In the genomic region with DNA sequence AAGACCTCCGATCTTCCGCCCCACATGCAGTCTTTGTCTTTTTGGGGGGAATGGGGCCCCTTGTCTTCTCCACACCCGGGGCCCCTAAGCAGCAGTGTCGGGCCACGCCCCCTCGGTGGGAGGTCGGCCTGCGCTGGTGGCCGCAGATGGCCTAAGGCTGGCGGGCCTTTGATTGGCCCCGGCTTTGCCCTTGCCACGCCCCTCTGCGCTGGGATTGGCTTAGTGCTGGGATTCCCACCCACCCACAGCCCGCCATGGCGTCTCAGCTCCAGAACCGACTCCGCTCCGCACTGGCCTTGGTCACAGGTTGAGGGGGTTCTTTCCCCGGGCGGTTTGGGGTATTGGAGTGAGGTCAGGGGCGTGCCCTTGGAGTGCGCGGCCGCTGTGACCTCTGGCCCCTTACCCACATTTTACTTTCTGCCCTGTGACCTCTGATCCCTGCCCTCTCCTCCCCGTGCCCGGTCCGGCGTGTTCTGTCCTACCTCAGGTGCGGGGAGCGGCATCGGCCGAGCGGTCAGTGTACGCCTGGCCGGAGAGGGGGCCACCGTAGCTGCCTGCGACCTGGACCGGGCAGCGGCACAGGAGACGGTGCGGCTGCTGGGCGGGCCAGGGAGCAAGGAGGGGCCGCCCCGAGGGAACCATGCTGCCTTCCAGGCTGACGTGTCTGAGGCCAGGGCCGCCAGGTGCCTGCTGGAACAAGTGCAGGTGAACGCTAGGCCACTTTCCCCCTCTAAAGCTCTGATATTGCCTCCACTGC, we compare ENCODE assay signal across 1 cellular context.
TF ChIP-seq lines count a peak whose summit lies in the region.

A gene (plus strand): TSS at position 241 of the 757 bp plus-strand sequence. CDS start 14 bp downstream, at position 255.

TF ChIP-seq in HEK293, 187 proteins besides CTCF, POLR2A, EP300 and RAD21 (continued from another document and continues in another):
- TF ChIP-seq ZNF776 (tag by site-specific recombination; IDR thresholded peaks at IDR 0.05; ENCODE audit: borderline replicate concordance) (no peak), ZEB2 (tag by site-specific recombination; IDR thresholded peaks at IDR 0.05) (0 out of 2 replicates have a peak, but pooled peaks have one; percentile 40), ZNF623 (tag by site-specific recombination; IDR thresholded peaks at IDR 0.05) (no peak), ZNF404 (tag by site-specific recombination; IDR thresholded peaks at IDR 0.05) (no peak), ZNF549 (tag by site-specific recombination; IDR thresholded peaks at IDR 0.05) (no peak), OSR2 (tag by site-specific recombination; IDR thresholded peaks at IDR 0.05) (no peak), ZNF37A (tag by site-specific recombination; IDR thresholded peaks at IDR 0.05) (no peak), KLF9 (tag by site-specific recombination; IDR thresholded peaks at IDR 0.05; ENCODE audit: low read depth) (peak; percentile 98), ZNF214 (tag by site-specific recombination; IDR thresholded peaks at IDR 0.05; ENCODE audit: borderline replicate concordance) (no peak), MZF1 (tag by site-specific recombination; IDR thresholded peaks at IDR 0.05; ENCODE audit: borderline replicate concordance) (no peak), SCRT2 (tag by site-specific recombination; IDR thresholded peaks at IDR 0.05) (peak; percentile 52), ZNF777 (tag by site-specific recombination; IDR thresholded peaks at IDR 0.05; ENCODE audit: borderline replicate concordance) (no peak), ZNF335 (tag by site-specific recombination; conservative IDR thresholded peaks at IDR 0.05) (peak; percentile 57), ZNF660 (tag by site-specific recombination; IDR thresholded peaks at IDR 0.05) (0 out of 2 replicates have a peak, but pooled peaks have one; percentile 9), HOXA7 (CRISPR knock-in tag; IDR thresholded peaks at IDR 0.05; ENCODE audit: borderline replicate concordance) (no peak), ZBTB21 (tag by site-specific recombination; IDR thresholded peaks at IDR 0.05) (no peak), ZNF561 (tag by site-specific recombination; IDR thresholded peaks at IDR 0.05; ENCODE audit: borderline replicate concordance) (no peak), ZNF19 (tag by site-specific recombination; IDR thresholded peaks at IDR 0.05; ENCODE audit: low read depth) (no peak), BCL11B (tag by site-specific recombination; IDR thresholded peaks at IDR 0.05; ENCODE audit: low read depth) (peak; percentile 99), ZNF514 (tag by site-specific recombination; IDR thresholded peaks at IDR 0.05) (no peak), ZNF2 (tag by site-specific recombination; IDR thresholded peaks at IDR 0.05) (peak; percentile 76), ZNF121 (tag by site-specific recombination; IDR thresholded peaks at IDR 0.05) (no peak), ZNF501 (tag by site-specific recombination; IDR thresholded peaks at IDR 0.05) (peak; percentile 52; the same call in 1 of the 2 replicates), ZNF132 (tag by site-specific recombination; IDR thresholded peaks at IDR 0.05; ENCODE audit: borderline replicate concordance) (no peak), ZNF174 (tag by site-specific recombination; IDR thresholded peaks at IDR 0.05) (no peak), ZNF114 (tag by site-specific recombination; IDR thresholded peaks at IDR 0.05) (no peak), ZNF266 (tag by site-specific recombination; IDR thresholded peaks at IDR 0.05; ENCODE audit: low read depth) (no peak)
- TF ChIP-seq, protein P1, sequence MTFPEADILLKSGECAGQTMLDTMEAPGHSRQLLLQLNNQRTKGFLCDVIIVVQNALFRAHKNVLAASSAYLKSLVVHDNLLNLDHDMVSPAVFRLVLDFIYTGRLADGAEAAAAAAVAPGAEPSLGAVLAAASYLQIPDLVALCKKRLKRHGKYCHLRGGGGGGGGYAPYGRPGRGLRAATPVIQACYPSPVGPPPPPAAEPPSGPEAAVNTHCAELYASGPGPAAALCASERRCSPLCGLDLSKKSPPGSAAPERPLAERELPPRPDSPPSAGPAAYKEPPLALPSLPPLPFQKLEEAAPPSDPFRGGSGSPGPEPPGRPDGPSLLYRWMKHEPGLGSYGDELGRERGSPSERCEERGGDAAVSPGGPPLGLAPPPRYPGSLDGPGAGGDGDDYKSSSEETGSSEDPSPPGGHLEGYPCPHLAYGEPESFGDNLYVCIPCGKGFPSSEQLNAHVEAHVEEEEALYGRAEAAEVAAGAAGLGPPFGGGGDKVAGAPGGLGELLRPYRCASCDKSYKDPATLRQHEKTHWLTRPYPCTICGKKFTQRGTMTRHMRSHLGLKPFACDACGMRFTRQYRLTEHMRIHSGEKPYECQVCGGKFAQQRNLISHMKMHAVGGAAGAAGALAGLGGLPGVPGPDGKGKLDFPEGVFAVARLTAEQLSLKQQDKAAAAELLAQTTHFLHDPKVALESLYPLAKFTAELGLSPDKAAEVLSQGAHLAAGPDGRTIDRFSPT (tag by site-specific recombination; IDR thresholded peaks at IDR 0.05) = no peak; the same call in 1 of the 2 replicates
- TF ChIP-seq, protein P2, sequence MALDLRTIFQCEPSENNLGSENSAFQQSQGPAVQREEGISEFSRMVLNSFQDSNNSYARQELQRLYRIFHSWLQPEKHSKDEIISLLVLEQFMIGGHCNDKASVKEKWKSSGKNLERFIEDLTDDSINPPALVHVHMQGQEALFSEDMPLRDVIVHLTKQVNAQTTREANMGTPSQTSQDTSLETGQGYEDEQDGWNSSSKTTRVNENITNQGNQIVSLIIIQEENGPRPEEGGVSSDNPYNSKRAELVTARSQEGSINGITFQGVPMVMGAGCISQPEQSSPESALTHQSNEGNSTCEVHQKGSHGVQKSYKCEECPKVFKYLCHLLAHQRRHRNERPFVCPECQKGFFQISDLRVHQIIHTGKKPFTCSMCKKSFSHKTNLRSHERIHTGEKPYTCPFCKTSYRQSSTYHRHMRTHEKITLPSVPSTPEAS (tag by site-specific recombination; IDR thresholded peaks at IDR 0.05) = no peak
- TF ChIP-seq, protein P3, sequence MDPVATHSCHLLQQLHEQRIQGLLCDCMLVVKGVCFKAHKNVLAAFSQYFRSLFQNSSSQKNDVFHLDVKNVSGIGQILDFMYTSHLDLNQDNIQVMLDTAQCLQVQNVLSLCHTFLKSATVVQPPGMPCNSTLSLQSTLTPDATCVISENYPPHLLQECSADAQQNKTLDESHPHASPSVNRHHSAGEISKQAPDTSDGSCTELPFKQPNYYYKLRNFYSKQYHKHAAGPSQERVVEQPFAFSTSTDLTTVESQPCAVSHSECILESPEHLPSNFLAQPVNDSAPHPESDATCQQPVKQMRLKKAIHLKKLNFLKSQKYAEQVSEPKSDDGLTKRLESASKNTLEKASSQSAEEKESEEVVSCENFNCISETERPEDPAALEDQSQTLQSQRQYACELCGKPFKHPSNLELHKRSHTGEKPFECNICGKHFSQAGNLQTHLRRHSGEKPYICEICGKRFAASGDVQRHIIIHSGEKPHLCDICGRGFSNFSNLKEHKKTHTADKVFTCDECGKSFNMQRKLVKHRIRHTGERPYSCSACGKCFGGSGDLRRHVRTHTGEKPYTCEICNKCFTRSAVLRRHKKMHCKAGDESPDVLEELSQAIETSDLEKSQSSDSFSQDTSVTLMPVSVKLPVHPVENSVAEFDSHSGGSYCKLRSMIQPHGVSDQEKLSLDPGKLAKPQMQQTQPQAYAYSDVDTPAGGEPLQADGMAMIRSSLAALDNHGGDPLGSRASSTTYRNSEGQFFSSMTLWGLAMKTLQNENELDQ (tag by site-specific recombination; IDR thresholded peaks at IDR 0.05; ENCODE audit: low read depth) = no peak
- TF ChIP-seq, protein P4, sequence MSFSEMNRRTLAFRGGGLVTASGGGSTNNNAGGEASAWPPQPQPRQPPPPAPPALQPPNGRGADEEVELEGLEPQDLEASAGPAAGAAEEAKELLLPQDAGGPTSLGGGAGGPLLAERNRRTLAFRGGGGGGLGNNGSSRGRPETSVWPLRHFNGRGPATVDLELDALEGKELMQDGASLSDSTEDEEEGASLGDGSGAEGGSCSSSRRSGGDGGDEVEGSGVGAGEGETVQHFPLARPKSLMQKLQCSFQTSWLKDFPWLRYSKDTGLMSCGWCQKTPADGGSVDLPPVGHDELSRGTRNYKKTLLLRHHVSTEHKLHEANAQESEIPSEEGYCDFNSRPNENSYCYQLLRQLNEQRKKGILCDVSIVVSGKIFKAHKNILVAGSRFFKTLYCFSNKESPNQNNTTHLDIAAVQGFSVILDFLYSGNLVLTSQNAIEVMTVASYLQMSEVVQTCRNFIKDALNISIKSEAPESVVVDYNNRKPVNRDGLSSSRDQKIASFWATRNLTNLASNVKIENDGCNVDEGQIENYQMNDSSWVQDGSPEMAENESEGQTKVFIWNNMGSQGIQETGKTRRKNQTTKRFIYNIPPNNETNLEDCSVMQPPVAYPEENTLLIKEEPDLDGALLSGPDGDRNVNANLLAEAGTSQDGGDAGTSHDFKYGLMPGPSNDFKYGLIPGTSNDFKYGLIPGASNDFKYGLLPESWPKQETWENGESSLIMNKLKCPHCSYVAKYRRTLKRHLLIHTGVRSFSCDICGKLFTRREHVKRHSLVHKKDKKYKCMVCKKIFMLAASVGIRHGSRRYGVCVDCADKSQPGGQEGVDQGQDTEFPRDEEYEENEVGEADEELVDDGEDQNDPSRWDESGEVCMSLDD (tag by site-specific recombination; IDR thresholded peaks at IDR 0.05) = peak; percentile 69; the same call in 1 of the 2 replicates
- TF ChIP-seq, protein P5, sequence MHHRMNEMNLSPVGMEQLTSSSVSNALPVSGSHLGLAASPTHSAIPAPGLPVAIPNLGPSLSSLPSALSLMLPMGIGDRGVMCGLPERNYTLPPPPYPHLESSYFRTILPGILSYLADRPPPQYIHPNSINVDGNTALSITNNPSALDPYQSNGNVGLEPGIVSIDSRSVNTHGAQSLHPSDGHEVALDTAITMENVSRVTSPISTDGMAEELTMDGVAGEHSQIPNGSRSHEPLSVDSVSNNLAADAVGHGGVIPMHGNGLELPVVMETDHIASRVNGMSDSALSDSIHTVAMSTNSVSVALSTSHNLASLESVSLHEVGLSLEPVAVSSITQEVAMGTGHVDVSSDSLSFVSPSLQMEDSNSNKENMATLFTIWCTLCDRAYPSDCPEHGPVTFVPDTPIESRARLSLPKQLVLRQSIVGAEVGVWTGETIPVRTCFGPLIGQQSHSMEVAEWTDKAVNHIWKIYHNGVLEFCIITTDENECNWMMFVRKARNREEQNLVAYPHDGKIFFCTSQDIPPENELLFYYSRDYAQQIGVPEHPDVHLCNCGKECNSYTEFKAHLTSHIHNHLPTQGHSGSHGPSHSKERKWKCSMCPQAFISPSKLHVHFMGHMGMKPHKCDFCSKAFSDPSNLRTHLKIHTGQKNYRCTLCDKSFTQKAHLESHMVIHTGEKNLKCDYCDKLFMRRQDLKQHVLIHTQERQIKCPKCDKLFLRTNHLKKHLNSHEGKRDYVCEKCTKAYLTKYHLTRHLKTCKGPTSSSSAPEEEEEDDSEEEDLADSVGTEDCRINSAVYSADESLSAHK (tag by site-specific recombination; IDR thresholded peaks at IDR 0.05) = no peak
- TF ChIP-seq, protein P6, sequence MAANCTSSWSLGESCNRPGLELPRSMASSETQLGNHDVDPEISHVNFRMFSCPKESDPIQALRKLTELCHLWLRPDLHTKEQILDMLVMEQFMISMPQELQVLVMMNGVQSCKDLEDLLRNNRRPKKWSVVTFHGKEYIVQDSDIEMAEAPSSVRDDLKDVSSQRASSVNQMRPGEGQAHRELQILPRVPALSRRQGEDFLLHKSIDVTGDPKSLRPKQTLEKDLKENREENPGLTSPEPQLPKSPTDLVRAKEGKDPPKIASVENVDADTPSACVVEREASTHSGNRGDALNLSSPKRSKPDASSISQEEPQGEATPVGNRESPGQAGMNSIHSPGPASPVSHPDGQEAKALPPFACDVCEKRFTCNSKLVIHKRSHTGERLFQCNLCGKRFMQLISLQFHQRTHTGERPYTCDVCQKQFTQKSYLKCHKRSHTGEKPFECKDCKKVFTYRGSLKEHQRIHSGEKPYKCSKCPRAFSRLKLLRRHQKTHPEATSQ (tag by site-specific recombination; IDR thresholded peaks at IDR 0.05) = no peak
- TF ChIP-seq, protein P7, sequence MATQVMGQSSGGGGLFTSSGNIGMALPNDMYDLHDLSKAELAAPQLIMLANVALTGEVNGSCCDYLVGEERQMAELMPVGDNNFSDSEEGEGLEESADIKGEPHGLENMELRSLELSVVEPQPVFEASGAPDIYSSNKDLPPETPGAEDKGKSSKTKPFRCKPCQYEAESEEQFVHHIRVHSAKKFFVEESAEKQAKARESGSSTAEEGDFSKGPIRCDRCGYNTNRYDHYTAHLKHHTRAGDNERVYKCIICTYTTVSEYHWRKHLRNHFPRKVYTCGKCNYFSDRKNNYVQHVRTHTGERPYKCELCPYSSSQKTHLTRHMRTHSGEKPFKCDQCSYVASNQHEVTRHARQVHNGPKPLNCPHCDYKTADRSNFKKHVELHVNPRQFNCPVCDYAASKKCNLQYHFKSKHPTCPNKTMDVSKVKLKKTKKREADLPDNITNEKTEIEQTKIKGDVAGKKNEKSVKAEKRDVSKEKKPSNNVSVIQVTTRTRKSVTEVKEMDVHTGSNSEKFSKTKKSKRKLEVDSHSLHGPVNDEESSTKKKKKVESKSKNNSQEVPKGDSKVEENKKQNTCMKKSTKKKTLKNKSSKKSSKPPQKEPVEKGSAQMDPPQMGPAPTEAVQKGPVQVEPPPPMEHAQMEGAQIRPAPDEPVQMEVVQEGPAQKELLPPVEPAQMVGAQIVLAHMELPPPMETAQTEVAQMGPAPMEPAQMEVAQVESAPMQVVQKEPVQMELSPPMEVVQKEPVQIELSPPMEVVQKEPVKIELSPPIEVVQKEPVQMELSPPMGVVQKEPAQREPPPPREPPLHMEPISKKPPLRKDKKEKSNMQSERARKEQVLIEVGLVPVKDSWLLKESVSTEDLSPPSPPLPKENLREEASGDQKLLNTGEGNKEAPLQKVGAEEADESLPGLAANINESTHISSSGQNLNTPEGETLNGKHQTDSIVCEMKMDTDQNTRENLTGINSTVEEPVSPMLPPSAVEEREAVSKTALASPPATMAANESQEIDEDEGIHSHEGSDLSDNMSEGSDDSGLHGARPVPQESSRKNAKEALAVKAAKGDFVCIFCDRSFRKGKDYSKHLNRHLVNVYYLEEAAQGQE (tag by site-specific recombination; IDR thresholded peaks at IDR 0.05) = no peak
- TF ChIP-seq, protein P8, sequence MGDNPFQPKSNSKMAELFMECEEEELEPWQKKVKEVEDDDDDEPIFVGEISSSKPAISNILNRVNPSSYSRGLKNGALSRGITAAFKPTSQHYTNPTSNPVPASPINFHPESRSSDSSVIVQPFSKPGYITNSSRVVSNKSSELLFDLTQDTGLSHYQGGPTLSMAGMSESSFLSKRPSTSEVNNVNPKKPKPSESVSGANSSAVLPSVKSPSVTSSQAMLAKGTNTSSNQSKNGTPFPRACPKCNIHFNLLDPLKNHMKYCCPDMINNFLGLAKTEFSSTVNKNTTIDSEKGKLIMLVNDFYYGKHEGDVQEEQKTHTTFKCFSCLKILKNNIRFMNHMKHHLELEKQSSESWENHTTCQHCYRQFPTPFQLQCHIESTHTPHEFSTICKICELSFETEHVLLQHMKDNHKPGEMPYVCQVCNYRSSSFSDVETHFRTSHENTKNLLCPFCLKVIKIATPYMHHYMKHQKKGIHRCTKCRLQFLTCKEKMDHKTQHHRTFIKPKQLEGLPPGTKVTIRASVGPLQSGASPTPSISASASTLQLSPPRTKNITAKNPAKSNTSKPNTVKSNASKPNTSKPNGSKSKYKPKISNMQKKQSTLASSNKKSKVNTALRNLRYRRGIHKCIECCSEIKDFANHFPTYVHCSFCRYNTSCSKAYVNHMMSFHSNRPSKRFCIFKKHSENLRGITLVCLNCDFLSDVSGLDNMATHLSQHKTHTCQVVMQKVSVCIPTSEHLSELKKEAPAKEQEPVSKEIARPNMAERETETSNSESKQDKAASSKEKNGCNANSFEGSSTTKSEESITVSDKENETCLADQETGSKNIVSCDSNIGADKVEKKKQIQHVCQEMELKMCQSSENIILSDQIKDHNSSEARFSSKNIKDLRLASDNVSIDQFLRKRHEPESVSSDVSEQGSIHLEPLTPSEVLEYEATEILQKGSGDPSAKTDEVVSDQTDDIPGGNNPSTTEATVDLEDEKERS (tag by site-specific recombination; IDR thresholded peaks at IDR 0.05) = no peak
